14 cellular contexts compared by ENCODE assay signal in genomic region chr7:34497153-34497777, GRCh38.
DNase-seq lines count a peak whose midpoint lies in the region; ATAC-seq and TF ChIP-seq lines count a peak whose summit lies in the region.
"Had no signal": no experiment of that assay in that cellular context is flagged by ENCODE, and none has a peak within 500 bp of the region (broad histone marks: within the 10 kb centered on the region; RNA-seq: fewer than 3 reads in every experiment).

No MANE protein-coding gene starts in this region.

- DNase-seq in AG04450 (ENCODE audit: low read depth, low spot score) (no peak), GM23248 (peak; percentile 8), RPMI8226 (peak; percentile 7), fibroblast of the aortic adventitia (ENCODE audit: low read depth) (no peak), MV-4-11 (lab: John Stamatoyannopoulos, UW) (no peak), SHP77 treated with DMSO at 0.1 percent for 48 hours (lab: John Stamatoyannopoulos, UW) (no peak)
- DNase-seq: activated CD8-positive, alpha-beta T cell treated with anti-CD3 and anti-CD28 coated beads, Interleukin-2, amount 10 ng/mL, durations not matched to agents 7 days and 5 days; CD4-positive, alpha-beta T cell; KBM-7; NCI-H345 had no signal

- H3K36me3 ChIP-seq in GM23248 (ENCODE audit: low read depth), result no peaks in the 10 kb centered on the region

- H3K9me3 ChIP-seq in AG04450 (ENCODE audit: control insufficient read depth, insufficient read depth, low read length) (no peaks in the 10 kb centered on the region; the same call in 1 of the 2 replicates), GM23248 (ENCODE audit: low read depth) (no peaks in the 10 kb centered on the region)

- H3K27ac ChIP-seq in AG04450 (ENCODE audit: low read depth, low read length) (no peak overlapping the region), GM23248 (no peak overlapping the region)

- in situ Hi-C loops in GM23248 (cut with MboI), result no loop called here

- H3K4me1 ChIP-seq in GM23248 (ENCODE audit: insufficient read depth), result no peaks in the 10 kb centered on the region

- WGBS in GM23248 (ENCODE audit: low coverage in 1 of 2, low lambda C conversion rate in 2 of 2, missing lambda C conversion rate in 2 of 2), 2 experiments, result 22 to 26% methylated on average over 4 of the region's 4 CpGs

- H3K27me3 ChIP-seq in AG04450 (ENCODE audit: control insufficient read depth, insufficient read depth, low read length) (no peaks in the 10 kb centered on the region), GM23248 (replicated peaks; ENCODE audit: insufficient read depth) (no peaks in the 10 kb centered on the region)

- no peaks in the 10 kb centered on the region for H3F3A ChIP-seq in GM23248 (ENCODE audit: insufficient read depth)

- CTCF ChIA-PET in AG04450 (lab: Charles Lee), result no interaction called here

- H4K20me1 ChIP-seq in GM23248 (ENCODE audit: insufficient read depth), result no peaks in the 10 kb centered on the region

- POLR2A ChIA-PET in AG04450 (lab: Yijun Ruan, JAX), result no interaction called here

- H3K79me2 ChIP-seq in GM23248 (ENCODE audit: insufficient read depth), result no peaks in the 10 kb centered on the region

- ATAC-seq in HG02610 (IDR thresholded peaks at IDR 0.05; ENCODE audit: unreplicated experiment) (no peak), GM19328 (IDR thresholded peaks at IDR 0.05; ENCODE audit: unreplicated experiment) (no peak)
- ATAC-seq: activated CD8-positive, alpha-beta T cell treated with anti-CD3 and anti-CD28 coated beads, Interleukin-2, amount 10 ng/mL, durations not matched to agents 7 days and 5 days; activated naive CD4-positive, alpha-beta T cell treated with anti-CD3 and anti-CD28 coated beads, Interleukin-2, amount 50 U/mL, for 72 hours; sciatic nerve had no signal

- no peak overlapping the region for H2AFZ ChIP-seq in GM23248

- H3K9me2 ChIP-seq in GM23248 (ENCODE audit: insufficient read depth), result no peaks in the 10 kb centered on the region

- TF ChIP-seq CTCF in AG04450 (IDR thresholded peaks at IDR 0.05; ENCODE audit: low read depth, low read length), result peak; percentile 16
- TF ChIP-seq CTCF in fibroblast of the aortic adventitia (IDR thresholded peaks at IDR 0.05; ENCODE audit: insufficient read depth, low read length), result peak; percentile 23

- H3K4me3 ChIP-seq in AG04450 (ENCODE audit: low read depth, low read length) (no peak overlapping the region), GM23248 (no peak overlapping the region), fibroblast of the aortic adventitia (ENCODE audit: low read depth, low read length) (no peak overlapping the region)

- no peak overlapping the region for H3K9ac ChIP-seq in GM23248

- no peak overlapping the region for H3K4me2 ChIP-seq in GM23248 (ENCODE audit: unreplicated experiment)

Comparison
In these comparisons a context has a peak if more than half of its experiments do, and no peak if none do; other contexts are left out.
1. DNase-seq: peak in GM23248 (single experiment) and RPMI8226 (single experiment); none in AG04450 (single experiment), fibroblast of the aortic adventitia (single experiment), MV-4-11 (single experiment) and SHP77 treated with DMSO at 0.1 percent for 48 hours (single experiment).